Comparison of ENCODE assay signal across 8 cellular contexts in the genomic region with DNA sequence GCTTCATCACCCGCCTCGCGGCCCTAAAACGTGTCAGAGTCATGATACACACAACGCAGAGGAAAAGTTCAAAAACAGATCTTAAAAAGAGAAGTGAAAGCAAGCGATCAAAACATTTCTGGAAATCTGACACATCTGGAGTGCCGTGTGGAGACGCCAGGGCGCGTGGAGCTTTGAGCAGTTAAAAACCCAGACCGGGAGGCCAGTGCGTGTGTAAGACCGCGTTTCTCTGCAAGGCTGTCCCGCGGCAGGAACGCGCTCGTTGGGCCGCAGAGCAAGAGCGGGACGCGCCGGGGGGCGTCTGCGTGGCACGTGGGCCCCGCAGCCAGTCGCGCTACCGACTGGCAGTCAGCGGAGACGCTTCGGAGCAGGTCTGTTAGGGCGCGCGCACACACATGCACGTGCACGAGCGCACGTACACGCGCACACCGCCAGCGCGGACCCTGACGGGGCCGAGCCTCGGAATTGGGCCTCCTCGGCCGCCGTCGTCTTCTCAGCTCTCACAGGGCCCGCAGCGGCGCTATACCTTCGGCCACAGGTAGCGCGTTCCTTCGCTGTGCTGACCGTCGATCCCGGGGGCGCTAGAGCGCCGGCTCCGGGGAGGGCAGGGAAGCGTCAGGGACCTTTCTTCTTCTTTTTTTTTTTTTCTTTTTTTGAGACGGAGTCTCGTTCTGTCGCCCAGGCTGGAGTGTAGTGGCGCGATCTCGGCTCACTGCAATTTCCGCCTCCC. TPM values are rescaled to one million over a fixed set of nuclear protein-coding genes. Genes with fewer than 3 reads are reported as not detected.
A peak's percentile ranks its signal among the peaks of the same experiment; 100 is the strongest.
DNase-seq lines count a peak whose midpoint lies in the region; ATAC-seq and TF ChIP-seq lines count a peak whose summit lies in the region.

No MANE protein-coding gene starts in this region.

- peak overlapping the region; percentile 81 to 93 (median 87) for H3K4me3 Mint-ChIP-seq in nephron

- H3K27me3 ChIP-seq in RWPE2 (ENCODE audit: insufficient read depth, poor library complexity, severe bottlenecking): no peaks in the 10 kb centered on the region

- H3K4me1 Mint-ChIP-seq in nephron: peaks cover 7% of the 10 kb centered on the region

- peaks cover 4% of the 10 kb centered on the region for H3K4me1 ChIP-seq in RWPE2 (ENCODE audit: insufficient read depth, poor library complexity, severe bottlenecking)

- H3K27ac ChIP-seq in RWPE2 (ENCODE audit: poor library complexity, severe bottlenecking): peak overlapping the region; percentile 44

- H3K9me3 Mint-ChIP-seq in nephron: no peaks in the 10 kb centered on the region

- peak; percentile 79 for ATAC-seq in GM21576 (IDR thresholded peaks at IDR 0.05; ENCODE audit: unreplicated experiment)
- peak; percentile 91 for ATAC-seq in RWPE2 (ENCODE audit: low read depth)
- peak; percentile 96 for ATAC-seq in stimulated activated naive CD8-positive, alpha-beta T cell treated with anti-CD3 and anti-CD28 coated beads, Interleukin-15, Interleukin-2, amounts not matched to agents 100 U/mL and 50 U/mL, for 24 hours

- TF ChIP-seq CTCF in RWPE2 (IDR thresholded peaks at IDR 0.05; ENCODE audit: poor library complexity, severe bottlenecking) (peak; percentile 77), fibroblast of the aortic adventitia (IDR thresholded peaks at IDR 0.05; ENCODE audit: insufficient read depth, low read length) (peak; percentile 45), nephron (IDR thresholded peaks at IDR 0.05; ENCODE audit: unreplicated experiment in 3 of 3) (peak; percentile 39 to 51 (median 45))

- no peaks in the 10 kb centered on the region for H3K36me3 ChIP-seq in RWPE2 (ENCODE audit: low read depth)

- no peaks in the 10 kb centered on the region for H3K36me3 Mint-ChIP-seq in nephron (ENCODE audit: low read depth)

- H3K4me3 ChIP-seq in Jurkat, Clone E6-1 (ENCODE audit: low read length): peak overlapping the region; percentile 59
- H3K4me3 ChIP-seq in RWPE2 (ENCODE audit: severe bottlenecking): peak overlapping the region; percentile 45
- H3K4me3 ChIP-seq in fibroblast of the aortic adventitia (ENCODE audit: low read depth, low read length): peak overlapping the region; percentile 73

- H3K9me3 ChIP-seq in RWPE2 (ENCODE audit: severe bottlenecking): no peaks in the 10 kb centered on the region

- H3K27ac Mint-ChIP-seq in nephron: peak overlapping the region; percentile 74 to 89 (median 86)

- H3K27me3 Mint-ChIP-seq in nephron (ENCODE audit: low read depth): no peaks in the 10 kb centered on the region

- peak; percentile 85 for DNase-seq in DMS53 treated with DMSO at 0.1 percent for 48 hours (lab: John Stamatoyannopoulos, UW; ENCODE audit: unreplicated experiment)
- peak; percentile 89 for DNase-seq in Jurkat, Clone E6-1 (ENCODE audit: low read depth, low spot score)
- DNase-seq in RWPE2 (ENCODE audit: low spot score): peak; percentile 84
- peak; percentile 95 for DNase-seq in activated effector memory CD4-positive, alpha-beta T cell treated with anti-CD3 and anti-CD28 coated beads, Interleukin-2, amount 50 U/mL, for 16 hours
- peak; percentile 87 for DNase-seq in fibroblast of the aortic adventitia (ENCODE audit: low read depth)
- DNase-seq in stimulated activated naive CD8-positive, alpha-beta T cell treated with anti-CD3 and anti-CD28 coated beads, Interleukin-15, Interleukin-2, amounts not matched to agents 100 U/mL and 50 U/mL, for 24 hours: peak; percentile 89

RNA-seq across cellular contexts. Expression of gene RNF6, which starts 35.8 kb away (rescaled TPM):
- 30.6 TPM for polyA plus RNA-seq in Jurkat, Clone E6-1 (2012; ENCODE audit: insufficient read depth, insufficient read length)
- total RNA-seq in fibroblast of the aortic adventitia (ENCODE audit: low replicate concordance): 24.5 and 39.0 TPM in 2 replicates

Comparison
In these comparisons a context has a peak if more than half of its experiments do, and no peak if none do; other contexts are left out.
1. Peak in every context shown above with its lines: DNase-seq, ATAC-seq, H3K4me3 ChIP-seq and H3K27ac ChIP-seq.